ENCODE assay signal across 8 cellular contexts in the genomic region with DNA sequence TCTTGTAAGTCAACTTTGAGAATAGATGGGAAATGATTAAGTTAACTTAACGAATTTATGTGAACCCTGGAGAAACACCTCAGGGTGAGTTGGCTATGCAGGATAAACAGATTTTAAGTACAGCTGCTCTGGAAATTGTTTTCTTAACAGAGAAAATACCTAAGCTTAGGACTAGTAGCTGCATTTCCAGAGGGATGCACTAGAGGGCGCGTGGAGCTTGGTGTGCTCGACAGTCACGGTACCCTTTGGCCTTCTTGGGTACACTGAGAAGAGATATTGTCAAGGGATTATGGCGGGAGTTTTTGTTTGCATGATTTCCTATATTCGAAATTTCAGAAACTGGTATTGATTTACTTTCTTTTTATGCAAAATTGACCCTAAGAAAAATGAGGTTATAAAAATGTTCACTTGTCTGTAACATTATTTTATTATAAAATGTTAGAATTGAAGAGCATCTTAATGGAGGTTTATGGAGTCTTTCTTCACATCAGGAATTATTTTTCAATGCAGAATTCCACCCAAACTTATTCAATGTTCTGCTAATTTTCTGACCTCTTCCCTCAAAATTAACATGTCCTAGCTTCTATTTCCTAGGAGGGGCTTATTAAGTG. TPM values are rescaled to one million over a fixed set of nuclear protein-coding genes. Genes with fewer than 3 reads are reported as not detected.
A peak's percentile ranks its signal among the peaks of the same experiment; 100 is the strongest.
DNase-seq lines count a peak whose midpoint lies in the region; ATAC-seq and TF ChIP-seq lines count a peak whose summit lies in the region.

No MANE protein-coding gene starts in this region.

- H3K9me3 Mint-ChIP-seq in neural progenitor cell = no peaks in the 10 kb centered on the region

- H3K27me3 Mint-ChIP-seq in neural progenitor cell (ENCODE audit: insufficient read depth, low read depth) = peaks cover 4% of the 10 kb centered on the region

- no peaks in the 10 kb centered on the region for H3K9me3 ChIP-seq in neural progenitor cell (ENCODE audit: low read depth)

- no peak overlapping the region for H2AFZ ChIP-seq in KMS-11 (ENCODE audit: low read depth)
- H2AFZ ChIP-seq in neural progenitor cell (replicated peaks) = no peak overlapping the region

- H3K4me1 ChIP-seq in KMS-11 (ENCODE audit: low read depth, poor library complexity, severe bottlenecking) (peaks cover 12% of the 10 kb centered on the region), neural progenitor cell (no peaks in the 10 kb centered on the region)

- no peaks in the 10 kb centered on the region for H4K20me1 ChIP-seq in KMS-11 (ENCODE audit: insufficient read depth)
- no peaks in the 10 kb centered on the region for H4K20me1 ChIP-seq in neural progenitor cell (ENCODE audit: low read depth)

- TF ChIP-seq CTCF in KMS-11 (conservative IDR thresholded peaks at IDR 0.05; ENCODE audit: low read depth, low read length) (peak; percentile 99), fibroblast of pulmonary artery (IDR thresholded peaks at IDR 0.05; ENCODE audit: low read length, missing control alignments) (peak; percentile 98), neural progenitor cell (IDR thresholded peaks at IDR 0.05) (peak; percentile 97)

- H3K79me2 ChIP-seq in KMS-11 (ENCODE audit: insufficient read depth, low read depth) (no peaks in the 10 kb centered on the region), neural progenitor cell (ENCODE audit: low read depth) (no peaks in the 10 kb centered on the region)

- H3K9ac ChIP-seq in KMS-11 = no peak overlapping the region
- H3K9ac ChIP-seq in neural progenitor cell = no peak overlapping the region

- H3K27ac ChIP-seq in KMS-11 (no peak overlapping the region), neural progenitor cell (no peak overlapping the region), substantia nigra (ENCODE audit: low read depth, low read length, poor library complexity, severe bottlenecking) (no peak overlapping the region)

- H3F3A ChIP-seq in neural progenitor cell (ENCODE audit: low read depth) = no peaks in the 10 kb centered on the region

- DNase-seq in ELF-1 (ENCODE audit: low read depth, low spot score) (peak; percentile 72), OCI-M1 (lab: John Stamatoyannopoulos, UW) (peak; percentile 87), activated T-cell treated with anti-CD3 and anti-CD28 coated beads for 48 hours (ENCODE audit: low read depth) (peak; percentile 47), fibroblast of pulmonary artery (ENCODE audit: low read depth) (peak; percentile 75), neural progenitor cell (ENCODE audit: low spot score) (peak; percentile 87), substantia nigra (lab: John Stamatoyannopoulos, UW) (peak in 42 of 49 donors; percentile 1 to 77 (median 32))

- H3K4me3 Mint-ChIP-seq in neural progenitor cell = no peak overlapping the region

- peak; percentile 95 for ATAC-seq in GM21737 (IDR thresholded peaks at IDR 0.05; ENCODE audit: unreplicated experiment)

- no peaks in the 10 kb centered on the region for H3K36me3 ChIP-seq in KMS-11 (ENCODE audit: insufficient read depth)
- no peaks in the 10 kb centered on the region for H3K36me3 ChIP-seq in neural progenitor cell

- H3K4me1 Mint-ChIP-seq in neural progenitor cell = no peaks in the 10 kb centered on the region

- H3K27ac Mint-ChIP-seq in neural progenitor cell = no peak overlapping the region

- H3K4me2 ChIP-seq in KMS-11 = no peak overlapping the region
- no peak overlapping the region for H3K4me2 ChIP-seq in neural progenitor cell

- H3K4me3 ChIP-seq in KMS-11 (IDR thresholded peaks at IDR 0.05; ENCODE audit: insufficient read depth, low read depth, low read length) (no peak overlapping the region), fibroblast of pulmonary artery (replicated peaks; ENCODE audit: low read depth, low read length) (no peak overlapping the region), neural progenitor cell (no peak overlapping the region)

- no peaks in the 10 kb centered on the region for H3K36me3 Mint-ChIP-seq in neural progenitor cell

- no peaks in the 10 kb centered on the region for H3K27me3 ChIP-seq in KMS-11 (ENCODE audit: insufficient read depth, low read depth)
- H3K27me3 ChIP-seq in neural progenitor cell = no peaks in the 10 kb centered on the region

RNA-seq across cellular contexts. Expression of a gene that starts 58.4 kb away (rescaled TPM):
- 0.09 and 0.46 TPM in 2 replicates for total RNA-seq in neural progenitor cell (ENCODE audit: low replicate concordance)

Comparison
In these comparisons a context has a peak if more than half of its experiments do, and no peak if none do; other contexts are left out.
1. DNase-seq: peak in every context shown above with its lines; median percentile 87 in OCI-M1; 87 in neural progenitor cell; 75 in fibroblast of pulmonary artery; 72 in ELF-1; 47 in activated T-cell treated with anti-CD3 and anti-CD28 coated beads for 48 hours; 32 in substantia nigra.